8 cellular contexts compared by ENCODE assay signal in the genomic region with DNA sequence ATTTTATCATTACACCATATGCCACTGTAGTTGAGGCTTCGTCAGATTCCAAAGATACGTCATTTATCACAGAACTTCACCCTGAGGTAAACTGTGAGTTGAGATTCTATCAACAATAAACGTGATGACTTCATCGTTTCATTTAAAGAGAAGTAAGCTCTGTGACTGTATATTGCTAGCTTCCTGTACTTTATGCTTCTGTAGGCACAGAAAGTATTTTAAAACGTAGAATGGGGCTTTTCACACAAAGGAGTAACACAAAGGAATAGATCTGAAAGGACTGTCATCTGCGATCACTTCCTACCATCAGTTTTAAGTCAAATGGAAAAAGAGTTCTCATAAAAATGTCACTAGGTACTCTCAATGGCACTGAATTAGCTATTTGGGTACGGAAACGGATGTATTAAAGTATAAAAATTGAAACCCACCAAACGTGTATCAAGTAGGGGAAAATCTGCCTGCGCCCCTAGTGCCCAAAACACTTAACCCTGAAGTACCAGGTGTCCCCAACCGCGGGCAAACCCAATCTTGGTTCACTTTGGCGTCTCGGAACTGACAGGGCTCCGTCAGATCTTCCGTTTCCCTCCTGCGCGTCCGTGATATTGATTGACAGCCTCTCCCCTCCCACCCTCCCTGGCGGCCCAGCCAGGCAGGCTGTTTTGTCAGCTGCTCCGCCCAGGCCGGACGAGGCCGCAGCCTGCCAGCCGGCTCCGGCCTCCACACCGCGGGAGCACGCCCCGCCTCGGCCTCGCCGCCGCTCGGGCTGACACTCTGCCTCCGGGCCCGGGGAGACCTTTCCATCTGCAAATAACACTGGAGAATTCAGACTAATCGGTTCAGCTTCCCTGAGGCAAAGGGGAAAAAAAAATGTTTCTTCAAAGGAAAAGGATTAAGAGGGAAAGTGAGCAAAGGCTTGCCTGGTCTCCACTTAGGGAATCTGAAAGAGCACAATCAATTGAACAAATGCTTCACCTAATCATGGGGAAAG.
DNase-seq lines count a peak whose midpoint lies in the region; ATAC-seq and TF ChIP-seq lines count a peak whose summit lies in the region.

No MANE protein-coding gene starts in this region.

- no peak for TF ChIP-seq POLR2A in adrenal gland (IDR thresholded peaks at IDR 0.05)

- 11% methylated on average over 38 of the region's 38 CpGs for WGBS in HUES64
- 7 to 15% (median 9%) methylated on average over 23 to 38 of the region's 38 CpGs for WGBS in adrenal gland, 4 donors
- WGBS in psoas muscle, 3 donors: 9 to 10% (median 9%) methylated on average over 35 to 38 of the region's 38 CpGs

- H3K9ac ChIP-seq in HUES64 (ENCODE audit: low read depth, low read length): peak overlapping the region; percentile 54

- H3K4me1 ChIP-seq in HUES64 (ENCODE audit: insufficient read depth, low read length) (peaks cover 24% of the 10 kb centered on the region; the same call in 1 of the 2 replicates), SJCRH30 (peaks cover 28% of the 10 kb centered on the region), adrenal gland (replicated peaks in 1 of 2) (peaks cover 0 to 7% of the 10 kb centered on the region in 2 donors), right atrium auricular region (peaks cover 0 to 4% of the 10 kb centered on the region in 2 donors), psoas muscle (peaks cover 12% of the 10 kb centered on the region)

- H3K27ac ChIP-seq in HUES64 (ENCODE audit: low read depth, low read length) (peak overlapping the region; percentile 60), SJCRH30 (peak overlapping the region; percentile 85), adrenal gland (no peak overlapping the region), right atrium auricular region (no peak overlapping the region), psoas muscle (peak overlapping the region; percentile 51)

- H3K4me3 ChIP-seq in HUES64 (ENCODE audit: low read length) (peak overlapping the region; percentile 57), SJCRH30 (peak overlapping the region; percentile 61), adrenal gland (peak overlapping the region in 2 of 4 donors; percentile 34 to 63), right atrium auricular region (peak overlapping the region; percentile 37 to 50), psoas muscle (peak overlapping the region; percentile 66)

- H3K9me3 ChIP-seq in HUES64 (ENCODE audit: insufficient read depth, low read depth, low read length) (no peaks in the 10 kb centered on the region), SJCRH30 (replicated peaks) (no peaks in the 10 kb centered on the region), adrenal gland (replicated peaks in 1 of 3) (no peaks in the 10 kb centered on the region), right atrium auricular region (no peaks in the 10 kb centered on the region), psoas muscle (no peaks in the 10 kb centered on the region)

- H3K27me3 ChIP-seq in HUES64 (ENCODE audit: insufficient read depth, low read length): peaks cover 10% of the 10 kb centered on the region; the same call in 1 of the 2 replicates
- H3K27me3 ChIP-seq in SJCRH30: no peaks in the 10 kb centered on the region
- no peaks in the 10 kb centered on the region for H3K27me3 ChIP-seq in adrenal gland
- no peaks in the 10 kb centered on the region for H3K27me3 ChIP-seq in right atrium auricular region
- H3K27me3 ChIP-seq in psoas muscle (ENCODE audit: insufficient read depth in 3 of 3, low read length in 2 of 3): no peaks in the 10 kb centered on the region

- no peaks in the 10 kb centered on the region for H3K36me3 ChIP-seq in HUES64 (ENCODE audit: insufficient read depth, low read length)
- H3K36me3 ChIP-seq in SJCRH30: no peaks in the 10 kb centered on the region
- H3K36me3 ChIP-seq in adrenal gland (replicated peaks in 1 of 2): no peaks in the 10 kb centered on the region
- H3K36me3 ChIP-seq in right atrium auricular region: no peaks in the 10 kb centered on the region
- H3K36me3 ChIP-seq in psoas muscle (ENCODE audit: insufficient read depth in 1 of 2, low read depth in 1 of 2): no peaks in the 10 kb centered on the region

- TF ChIP-seq CTCF in adrenal gland (IDR thresholded peaks at IDR 0.05): no peak
- TF ChIP-seq CTCF in right atrium auricular region (IDR thresholded peaks at IDR 0.05): peak in 1 of 2 donors; percentile 27
- TF ChIP-seq CTCF in psoas muscle (IDR thresholded peaks at IDR 0.05): peak; percentile 14

- peak; percentile 99 for ATAC-seq in GM21529 (IDR thresholded peaks at IDR 0.05; ENCODE audit: unreplicated experiment)
- ATAC-seq in psoas muscle: peak; percentile 93 to 99 (median 96)

- peak; percentile 84 for DNase-seq in EL
- peak; percentile 82 to 86 for DNase-seq in SJCRH30
- peak; percentile 40 to 60 (median 53) for DNase-seq in adrenal gland
- peak; percentile 67 for DNase-seq in right atrium auricular region (ENCODE audit: low spot score)
- peak; percentile 69 to 82 for DNase-seq in psoas muscle
- DNase-seq in NCI-H1694 (lab: John Stamatoyannopoulos, UW): no peak

- intact Hi-C loops in adrenal gland (cut with DNase I): no loop called here
- intact Hi-C loops in psoas muscle (cut with DNase I): no loop called here

Comparison
In these comparisons a context has a peak if more than half of its experiments do, and no peak if none do; other contexts are left out.
1. H3K27ac ChIP-seq: peak in HUES64 (single experiment), SJCRH30 (single experiment) and psoas muscle (single experiment); none in adrenal gland (0 of 5) and right atrium auricular region (0 of 2).